In the genomic region with DNA sequence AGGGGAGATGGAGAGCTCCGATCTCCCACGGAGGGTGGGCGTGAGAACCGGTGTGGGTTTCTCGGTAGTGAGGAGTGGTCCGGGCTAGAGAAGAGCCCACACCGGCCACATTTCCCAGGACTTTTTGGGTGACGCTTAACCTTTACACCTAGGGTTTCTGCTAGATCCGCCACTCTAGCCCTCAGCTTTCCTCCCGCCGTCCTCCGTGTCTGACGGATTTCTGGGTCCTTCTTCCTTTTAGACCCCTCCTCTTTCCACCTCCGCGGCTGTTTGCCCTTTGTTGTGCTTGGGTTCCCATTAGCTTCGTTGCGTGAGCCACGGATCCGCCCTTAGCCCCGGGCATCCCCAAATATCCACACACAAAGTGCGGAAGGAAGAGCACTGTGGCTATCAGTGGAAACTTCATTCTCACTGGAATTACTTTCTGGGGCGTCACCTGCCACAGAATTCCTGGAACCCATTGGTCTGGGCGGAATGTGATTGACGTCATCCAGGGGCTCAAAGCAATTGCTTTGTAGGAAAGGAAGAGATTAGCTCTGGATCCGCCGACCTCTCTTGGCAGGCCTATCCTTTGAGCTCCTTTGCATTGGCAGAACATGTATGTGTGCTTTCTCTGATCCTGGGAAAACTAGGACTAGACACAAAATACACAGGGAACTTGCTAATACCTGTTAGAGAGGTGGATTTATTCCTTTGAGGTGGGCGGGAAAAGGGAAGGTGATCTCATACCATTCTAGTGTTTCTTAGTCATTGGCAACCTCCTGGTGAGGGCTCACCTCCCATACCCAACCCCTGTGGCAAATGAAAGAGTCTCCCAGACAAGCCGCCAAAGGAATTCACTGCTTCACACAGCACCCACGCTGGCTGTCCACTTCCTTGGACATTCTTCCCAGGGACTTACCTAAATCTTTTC, we compare ENCODE assay signal across 8 cellular contexts. TPM values are rescaled to one million over a fixed set of nuclear protein-coding genes. Genes with fewer than 3 reads are reported as not detected.
DNase-seq lines count a peak whose midpoint lies in the region; ATAC-seq, FAIRE-seq and TF ChIP-seq lines count a peak whose summit lies in the region.

No MANE protein-coding gene starts in this region.

- peak; percentile 58 for DNase-seq in D721Med (ENCODE audit: insufficient read length, low spot score)
- peak; percentile 87 for DNase-seq in HTR-8/SVneo (ENCODE audit: insufficient read length, low spot score)
- DNase-seq in RWPE2 (ENCODE audit: low spot score) = peak; percentile 86
- peak in 39 of 61 donors; percentile 8 to 82 (median 37) for DNase-seq in caudate nucleus (lab: John Stamatoyannopoulos, UW)
- DNase-seq in kidney = peak; percentile 85
- no peak for DNase-seq in smooth muscle cell (lab: John Stamatoyannopoulos, UW; ENCODE audit: unreplicated experiment)

- H3K27ac ChIP-seq in RWPE2 (ENCODE audit: poor library complexity, severe bottlenecking) = peak overlapping the region; percentile 89
- peak overlapping the region; percentile 79 for H3K27ac ChIP-seq in caudate nucleus (ENCODE audit: low read depth, low read length)
- H3K27ac ChIP-seq in kidney (ENCODE audit: low read depth in 2 of 2, low read length in 2 of 2) = peak overlapping the region; percentile 94 to 97
- H3K27ac ChIP-seq in smooth muscle cell (ENCODE audit: low read depth) = peak overlapping the region; percentile 97

- no peak overlapping the region for H2AFZ ChIP-seq in smooth muscle cell (ENCODE audit: low read depth)

- ATAC-seq in RWPE2 (ENCODE audit: low read depth) = peak; percentile 47
- ATAC-seq in HG03469 (IDR thresholded peaks at IDR 0.05; ENCODE audit: unreplicated experiment) = no peak
- no peak for ATAC-seq in GM18520 (IDR thresholded peaks at IDR 0.05; ENCODE audit: unreplicated experiment)

- H3K4me1 ChIP-seq in RWPE2 (ENCODE audit: insufficient read depth, poor library complexity, severe bottlenecking) (peaks cover 20% of the 10 kb centered on the region), kidney (ENCODE audit: control insufficient read depth in 1 of 2, insufficient read depth in 1 of 2, low read depth in 1 of 2, low read length in 2 of 2) (peaks cover 13 to 19% of the 10 kb centered on the region in 2 donors), smooth muscle cell (ENCODE audit: low read depth) (peaks cover 17% of the 10 kb centered on the region)

- H3K9me3 ChIP-seq in RWPE2 (ENCODE audit: severe bottlenecking) (no peaks in the 10 kb centered on the region), kidney (ENCODE audit: control insufficient read depth in 1 of 2, low read length in 2 of 2) (no peaks in the 10 kb centered on the region), smooth muscle cell (replicated peaks; ENCODE audit: low read depth) (no peaks in the 10 kb centered on the region)

- H3K36me3 ChIP-seq in RWPE2 (ENCODE audit: low read depth) (peaks cover 33% of the 10 kb centered on the region), kidney (ENCODE audit: control insufficient read depth in 1 of 2, insufficient read depth in 2 of 2, low read length in 2 of 2) (peaks cover 9 to 15% of the 10 kb centered on the region in 2 donors), smooth muscle cell (ENCODE audit: low read depth) (no peaks in the 10 kb centered on the region)

- peak overlapping the region; percentile 74 for H3K4me3 ChIP-seq in RWPE2 (ENCODE audit: severe bottlenecking)
- H3K4me3 ChIP-seq in kidney (ENCODE audit: low read length in 2 of 2) = peak overlapping the region; percentile 96
- peak overlapping the region; percentile 77 for H3K4me3 ChIP-seq in smooth muscle cell

- H3K4me2 ChIP-seq in smooth muscle cell = peak overlapping the region; percentile 90

- intact Hi-C loops in kidney (cut with DNase I) = no loop called here

- H4K20me1 ChIP-seq in smooth muscle cell (ENCODE audit: low read depth) = peaks cover 66% of the 10 kb centered on the region

- peak overlapping the region; percentile 97 for H3K9ac ChIP-seq in kidney (ENCODE audit: low read length in 2 of 2)
- H3K9ac ChIP-seq in smooth muscle cell (ENCODE audit: low read depth) = peak overlapping the region; percentile 99

- 4% methylated on average over 29 of the region's 29 CpGs for WGBS in smooth muscle cell (ENCODE audit: low lambda C conversion rate)

- H3K27me3 ChIP-seq in RWPE2 (ENCODE audit: insufficient read depth, poor library complexity, severe bottlenecking) = no peaks in the 10 kb centered on the region
- H3K27me3 ChIP-seq in smooth muscle cell (ENCODE audit: low read depth) = no peaks in the 10 kb centered on the region

- H3F3A ChIP-seq in smooth muscle cell (ENCODE audit: low read depth) = peaks cover 18% of the 10 kb centered on the region

- H3K79me2 ChIP-seq in smooth muscle cell (ENCODE audit: low read depth) = peaks cover 61% of the 10 kb centered on the region

- FAIRE-seq in D721Med (lab: Jason Lieb, UNC) (no peak), HTR-8/SVneo (lab: Jason Lieb, UNC) (peak; percentile 66), kidney (lab: Jason Lieb, UNC) (no peak)

- TF ChIP-seq CTCF in D721Med (IDR thresholded peaks at IDR 0.05; ENCODE audit: insufficient read depth, missing control alignments) (no peak), RWPE2 (IDR thresholded peaks at IDR 0.05; ENCODE audit: poor library complexity, severe bottlenecking) (no peak), kidney (IDR thresholded peaks at IDR 0.05; ENCODE audit: borderline replicate concordance, extremely low read depth, insufficient read depth) (no peak), smooth muscle cell (IDR thresholded peaks at IDR 0.05; ENCODE audit: borderline replicate concordance, insufficient read depth, poor library complexity, severe bottlenecking) (no peak)

RNA-seq across cellular contexts. Expression of gene TNFAIP1, which starts 0.7 kb away (rescaled TPM):
- total RNA-seq in kidney (83.9 TPM), smooth muscle cell (81.0 and 89.9 TPM in 2 replicates)
- polyA plus RNA-seq in kidney (ENCODE audit: insufficient read depth, low read depth, low replicate concordance) (28.9 TPM), smooth muscle cell (75.0 and 82.4 TPM in 2 replicates)

RNA-seq across cellular contexts. Expression of gene IFT20, which starts 0.9 kb away (rescaled TPM):
- total RNA-seq in kidney (37.5 TPM), smooth muscle cell (49.8 and 102 TPM in 2 replicates)
- polyA plus RNA-seq in kidney (ENCODE audit: insufficient read depth, low read depth, low replicate concordance) (52.6 TPM), smooth muscle cell (83.8 and 88.9 TPM in 2 replicates)

RNA-seq across cellular contexts. Expression of gene TMEM97, which starts 17.2 kb away (rescaled TPM):
- total RNA-seq in kidney = 11.6 TPM
- polyA plus RNA-seq in kidney (ENCODE audit: insufficient read depth, low read depth, low replicate concordance) = 10.2 TPM
- total RNA-seq in smooth muscle cell = 11.2 and 12.1 TPM in 2 replicates
- polyA plus RNA-seq in smooth muscle cell = 15.8 and 17.2 TPM in 2 replicates

RNA-seq across cellular contexts. Expression of gene POLDIP2, which starts 21.1 kb away (rescaled TPM):
- 84.9 TPM for total RNA-seq in kidney
- 174 TPM for polyA plus RNA-seq in kidney (ENCODE audit: insufficient read depth, low read depth, low replicate concordance)
- 52.6 and 55.0 TPM in 2 replicates for total RNA-seq in smooth muscle cell
- polyA plus RNA-seq in smooth muscle cell = 82.9 and 83.2 TPM in 2 replicates

RNA-seq across cellular contexts. Expression of gene SEBOX, which starts 28.8 kb away (rescaled TPM):
- total RNA-seq in kidney (not detected), smooth muscle cell (not detected in 2 replicates)
- polyA plus RNA-seq in kidney (ENCODE audit: insufficient read depth, low read depth, low replicate concordance) (not detected), smooth muscle cell (not detected in 2 replicates)
